In genomic region chr6:116761779-116762178, GRCh38 we compare ENCODE assay signal across 1 cellular context.
TF ChIP-seq lines count a peak whose summit lies in the region.

No MANE protein-coding gene starts in this region.

TF ChIP-seq in GM12878, 131 proteins besides CTCF, POLR2A, EP300 and RAD21:
- no peak for TF ChIP-seq RBBP5 (conservative IDR thresholded peaks at IDR 0.05)
- TF ChIP-seq MXI1 (IDR thresholded peaks at IDR 0.05; ENCODE audit: low read depth, low read length): no peak
- no peak for TF ChIP-seq KLF5 (IDR thresholded peaks at IDR 0.05; ENCODE audit: partially characterized antibody)
- TF ChIP-seq PRDM15 (CRISPR knock-in tag; IDR thresholded peaks at IDR 0.05): no peak
- no peak for TF ChIP-seq IKZF1 (conservative IDR thresholded peaks at IDR 0.05)
- TF ChIP-seq CBFB (IDR thresholded peaks at IDR 0.05; ENCODE audit: low read depth): no peak
- TF ChIP-seq ETV6 (conservative IDR thresholded peaks at IDR 0.05 in 1 of 2, IDR thresholded peaks at IDR 0.05 in 1 of 2; ENCODE audit: borderline replicate concordance in 1 of 2, low read depth in 1 of 2): no peak
- TF ChIP-seq NFYA (IDR thresholded peaks at IDR 0.05; ENCODE audit: borderline replicate concordance, low read depth, low read length): no peak
- no peak for TF ChIP-seq EZH2 (IDR thresholded peaks at IDR 0.05; ENCODE audit: borderline replicate concordance, control insufficient read depth, low read depth, low read length)
- TF ChIP-seq FOXM1 (IDR thresholded peaks at IDR 0.05; ENCODE audit: low read depth, low read length): no peak
- no peak for TF ChIP-seq ZNF384 (IDR thresholded peaks at IDR 0.05; ENCODE audit: borderline replicate concordance, low read depth, low read length)
- no peak for TF ChIP-seq NR2F1 (conservative IDR thresholded peaks at IDR 0.05)
- no peak for TF ChIP-seq MYC (IDR thresholded peaks at IDR 0.05; ENCODE audit: insufficient read depth, insufficient read length, insufficient replicate concordance, low read length, severe bottlenecking)
- TF ChIP-seq NFXL1 (IDR thresholded peaks at IDR 0.05; ENCODE audit: borderline replicate concordance): no peak
